ENCODE assay signal across 12 cellular contexts in genomic region chr3:114447545-114447944, GRCh38.
DNase-seq lines count a peak whose midpoint lies in the region; ATAC-seq and TF ChIP-seq lines count a peak whose summit lies in the region.
"Had no signal": no experiment of that assay in that cellular context is flagged by ENCODE, and none has a peak within 500 bp of the region (broad histone marks: within the 10 kb centered on the region; RNA-seq: fewer than 3 reads in every experiment).

No MANE protein-coding gene starts in this region.

- H3K9me3 Mint-ChIP-seq in MCF 10A (ENCODE audit: unreplicated experiment): no peaks in the 10 kb centered on the region
- H3K9me3 Mint-ChIP-seq in mesothelial cell of epicardium: no peaks in the 10 kb centered on the region
- no peaks in the 10 kb centered on the region for H3K9me3 Mint-ChIP-seq in CD4-positive, alpha-beta T cell

- POLR2A ChIA-PET in MCF 10A (lab: Yijun Ruan, JAX): interaction anchor here (0.6 to 1.3 kb wide), 4 partner anchors 11 to 1382 kb away, joined by 3 to 4 read pairs (median 3); no protein-coding TSS in a partner anchor
- POLR2A ChIA-PET in CD4-positive, alpha-beta T cell (lab: Charles Lee): no interaction called here

- H3K4me1 Mint-ChIP-seq in MCF 10A (ENCODE audit: insufficient read depth, unreplicated experiment) (peaks cover 37% of the 10 kb centered on the region), mesothelial cell of epicardium (peaks cover 38% of the 10 kb centered on the region)
- peaks cover 11% of the 10 kb centered on the region for H3K4me1 Mint-ChIP-seq in CD4-positive, alpha-beta T cell (ENCODE audit: low read depth)

- peak overlapping the region; percentile 27 for H3K27ac ChIP-seq in substantia nigra (ENCODE audit: low read depth, low read length, poor library complexity, severe bottlenecking)
- H3K27ac ChIP-seq in CD4-positive, alpha-beta T cell (ENCODE audit: low read depth, low read length): no peak overlapping the region
- H3K27ac ChIP-seq: thoracic aorta had no signal

- peak overlapping the region; percentile 47 for H3K27ac Mint-ChIP-seq in MCF 10A (ENCODE audit: low read depth, unreplicated experiment)
- no peak overlapping the region for H3K27ac Mint-ChIP-seq in mesothelial cell of epicardium
- H3K27ac Mint-ChIP-seq in CD4-positive, alpha-beta T cell: no peak overlapping the region

- H3K27me3 ChIP-seq in CD4-positive, alpha-beta T cell (ENCODE audit: control insufficient read depth, insufficient read depth, low read length): no peaks in the 10 kb centered on the region

- intact Hi-C loops in MCF 10A (cut with micrococcal nuclease): no loop called here
- intact Hi-C loops in CD4-positive, alpha-beta T cell (cut with DNase I, micrococcal nuclease): no loop called here

- no peaks in the 10 kb centered on the region for H3K36me3 Mint-ChIP-seq in MCF 10A (ENCODE audit: insufficient read depth, unreplicated experiment)
- H3K36me3 Mint-ChIP-seq in mesothelial cell of epicardium: no peaks in the 10 kb centered on the region
- H3K36me3 Mint-ChIP-seq in CD4-positive, alpha-beta T cell (ENCODE audit: low read depth): no peaks in the 10 kb centered on the region

- BruUV-seq in MCF 10A (replicated peaks; lab: Mats Ljungman, UMichigan): no TSS peak

- peak; percentile 42 for ATAC-seq in HG03442 (IDR thresholded peaks at IDR 0.05; ENCODE audit: unreplicated experiment)
- ATAC-seq in CD4-positive, alpha-beta T cell (ENCODE audit: poor library complexity): no peak

- CTCF ChIA-PET in MCF 10A (lab: Yijun Ruan, JAX): interaction anchor here (0.6 to 3.0 kb wide), 14 partner anchors 8 to 297 kb away, joined by 3 to 33 read pairs (median 4); no protein-coding TSS in a partner anchor
- CTCF ChIA-PET in CD4-positive, alpha-beta T cell (lab: Charles Lee): interaction anchor here (1.4 to 1.5 kb wide), 2 partner anchors 12 to 33 kb away, joined by 4 read pairs; no protein-coding TSS in a partner anchor

- DNase-seq in NCI-H1092 treated with DMSO at 0.1 percent for 48 hours (lab: John Stamatoyannopoulos, UW) (peak; percentile 48), NCI-H1092 (lab: John Stamatoyannopoulos, UW) (no peak), MCF 10A (ENCODE audit: unreplicated experiment) (peak; percentile 5), substantia nigra (lab: John Stamatoyannopoulos, UW) (peak in 1 of 49 donors; percentile 13), mesothelial cell of epicardium (ENCODE audit: low spot score in 2 of 2, unreplicated experiment in 2 of 2) (no peak)
- no peak for DNase-seq in activated CD4-positive, CD25-positive, alpha-beta regulatory T cell treated with anti-CD3 and anti-CD28 coated beads, Interleukin-2, amount 50 U/mL, for 72 hours
- DNase-seq in CD4-positive, alpha-beta T cell: no peak
- DNase-seq: GDM1, KBM-7, NCI-H748 treated with DMSO at 0.1 percent for 48 hours had no signal

- TF ChIP-seq CTCF in MCF 10A (IDR thresholded peaks at IDR 0.05; ENCODE audit: unreplicated experiment) (no peak), mesothelial cell of epicardium (IDR thresholded peaks at IDR 0.05; ENCODE audit: unreplicated experiment) (no peak)
- TF ChIP-seq CTCF in CD4-positive, alpha-beta T cell (IDR thresholded peaks at IDR 0.05): no peak

- H3K27me3 Mint-ChIP-seq in MCF 10A (ENCODE audit: insufficient read depth, unreplicated experiment): no peaks in the 10 kb centered on the region
- H3K27me3 Mint-ChIP-seq in mesothelial cell of epicardium (ENCODE audit: low read depth): peaks cover 6% of the 10 kb centered on the region
- no peaks in the 10 kb centered on the region for H3K27me3 Mint-ChIP-seq in CD4-positive, alpha-beta T cell

- H3K4me3 Mint-ChIP-seq in MCF 10A (ENCODE audit: unreplicated experiment) (peak overlapping the region; percentile 56), mesothelial cell of epicardium (no peak overlapping the region)
- no peak overlapping the region for H3K4me3 Mint-ChIP-seq in CD4-positive, alpha-beta T cell

- H3K9me3 ChIP-seq in CD4-positive, alpha-beta T cell (ENCODE audit: control insufficient read depth, low read length): no peaks in the 10 kb centered on the region
- H3K9me3 ChIP-seq: thoracic aorta had no signal

Comparison
In these comparisons a context has a peak if more than half of its experiments do, and no peak if none do; other contexts are left out.
1. DNase-seq: peak in NCI-H1092 treated with DMSO at 0.1 percent for 48 hours (single experiment) and MCF 10A (single experiment); none in NCI-H1092 (single experiment), activated CD4-positive, CD25-positive, alpha-beta regulatory T cell treated with anti-CD3 and anti-CD28 coated beads, Interleukin-2, amount 50 U/mL, for 72 hours (single experiment), mesothelial cell of epicardium (0 of 2) and CD4-positive, alpha-beta T cell (0 of 10).